15 cellular contexts compared by ENCODE assay signal in the genomic region with DNA sequence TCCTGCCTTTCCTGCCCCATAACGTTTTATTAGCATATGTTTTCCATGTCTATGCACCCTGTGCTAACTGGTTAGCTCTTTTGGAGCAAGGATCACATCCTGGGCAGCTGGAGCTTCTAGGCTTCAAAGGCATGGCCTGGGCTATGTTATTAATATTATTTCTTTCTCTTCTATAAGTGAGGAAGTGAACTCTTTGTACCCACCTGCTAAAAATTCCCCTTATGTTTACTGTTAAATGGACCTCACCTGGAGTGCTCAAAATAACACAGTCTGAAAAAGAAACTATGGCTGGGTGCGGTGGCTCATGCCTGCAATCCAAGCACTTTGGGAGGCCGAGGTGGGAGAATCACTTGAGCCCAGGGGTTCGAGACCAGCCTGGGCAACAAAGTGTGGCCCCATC.
"Had no signal": no experiment of that assay in that cellular context is flagged by ENCODE, and none has a peak within 500 bp of the region (broad histone marks: within the 10 kb centered on the region; RNA-seq: fewer than 3 reads in every experiment).

No MANE protein-coding gene starts in this region.

- H3K4me3 Mint-ChIP-seq: activated T-helper 17 cell treated with anti-CD3 and anti-CD28 coated beads, Interleukin-2, amount 50 U/mL, for 72 hours; immature natural killer cell; mesothelial cell of epicardium; neural crest cell had no signal

- H3K9me3 ChIP-seq: lower lobe of right lung, ovary, sigmoid colon had no signal

- H3K27ac Mint-ChIP-seq: activated T-helper 17 cell treated with anti-CD3 and anti-CD28 coated beads, Interleukin-2, amount 50 U/mL, for 72 hours; mesothelial cell of epicardium had no signal

- H3K4me3 ChIP-seq: lower lobe of right lung, ovary, sigmoid colon, spleen had no signal

- H3K27ac ChIP-seq: brain microvascular endothelial cell, epithelial cell of prostate, lower lobe of right lung, ovary, sigmoid colon, spleen had no signal

- H3K27me3 ChIP-seq: brain microvascular endothelial cell, ovary, sigmoid colon, spleen had no signal

- DNase-seq: activated CD4-positive, CD25-positive, alpha-beta regulatory T cell treated with anti-CD3 and anti-CD28 coated beads, Interleukin-2, amount 50 U/mL, for 72 hours; activated naive CD4-positive, alpha-beta T cell treated with Interleukin-2 at 50 U/mL for 16 hours; anterior cingulate cortex; brain microvascular endothelial cell; head of caudate nucleus; immature natural killer cell; left colon; lower lobe of right lung; ovary; sigmoid colon; spleen had no signal

- H3K9me3 Mint-ChIP-seq: activated T-helper 17 cell treated with anti-CD3 and anti-CD28 coated beads, Interleukin-2, amount 50 U/mL, for 72 hours; immature natural killer cell had no signal

- H3K36me3 Mint-ChIP-seq: mesothelial cell of epicardium had no signal

- ATAC-seq: activated T-helper 17 cell treated with anti-CD3 and anti-CD28 coated beads, Interleukin-2, amount 50 U/mL, for 72 hours; left colon; lower lobe of right lung had no signal

- H3K27me3 Mint-ChIP-seq: activated T-helper 17 cell treated with anti-CD3 and anti-CD28 coated beads, Interleukin-2, amount 50 U/mL, for 72 hours had no signal

- H3K36me3 ChIP-seq: brain microvascular endothelial cell, lower lobe of right lung, ovary, sigmoid colon, spleen had no signal
